8 cellular contexts compared by ENCODE assay signal in genomic region chr9:96383165-96383939, GRCh38. TPM values are rescaled to one million over a fixed set of nuclear protein-coding genes. Genes with fewer than 3 reads are reported as not detected.
A peak's percentile ranks its signal among the peaks of the same experiment; 100 is the strongest.
DNase-seq lines count a peak whose midpoint lies in the region; ATAC-seq and TF ChIP-seq lines count a peak whose summit lies in the region.

Gene SLC35D2, minus strand, starts transcription at chr9:96383711. Its CDS starts 77 bp downstream, at chr9:96383634.

- no peaks in the 10 kb centered on the region for H3K27me3 Mint-ChIP-seq in activated CD8-positive, alpha-beta T cell treated with anti-CD3 and anti-CD28 coated beads, Interleukin-2, amount 10 ng/mL, durations not matched to agents 7 days and 5 days (ENCODE audit: low read depth)

- H3K79me1 ChIP-seq in mesendoderm (ENCODE audit: low read length), result no peaks in the 10 kb centered on the region

- H3K56ac ChIP-seq in mesendoderm (ENCODE audit: low read length), result peak within 1 kb of the TSS; percentile 87

- H2BK5ac ChIP-seq in mesendoderm (ENCODE audit: low read length), result no peak within 1 kb of the TSS

- H3K27me3 ChIP-seq in mesendoderm (ENCODE audit: insufficient read depth, low read length, poor library complexity), result no peaks in the 10 kb centered on the region

- peaks cover 37% of the 10 kb centered on the region for H3K36me3 Mint-ChIP-seq in activated CD8-positive, alpha-beta T cell treated with anti-CD3 and anti-CD28 coated beads, Interleukin-2, amount 10 ng/mL, durations not matched to agents 7 days and 5 days (ENCODE audit: low read depth)

- WGBS in mesendoderm (ENCODE audit: extremely low coverage, insufficient coverage, low lambda C conversion rate), result no CpG with 5 or more reads among the region's 73 CpGs

- H3K4me3 ChIP-seq in epithelial cell of proximal tubule (ENCODE audit: low read depth, low read length), result peak within 1 kb of the TSS; percentile 58
- peak within 1 kb of the TSS; percentile 53 for H3K4me3 ChIP-seq in mesendoderm (ENCODE audit: low read length)

- no peaks in the 10 kb centered on the region for H3K9me3 ChIP-seq in ES-I3 (ENCODE audit: control insufficient read depth, insufficient read depth, low read length)

- no peaks in the 10 kb centered on the region for H3K36me3 ChIP-seq in ES-I3 (ENCODE audit: insufficient read depth, low read length)
- H3K36me3 ChIP-seq in mesendoderm (ENCODE audit: control insufficient read depth, insufficient read depth, low read length), result peaks cover 1% of the 10 kb centered on the region

- peaks cover 26% of the 10 kb centered on the region for H3K4me1 Mint-ChIP-seq in activated CD8-positive, alpha-beta T cell treated with anti-CD3 and anti-CD28 coated beads, Interleukin-2, amount 10 ng/mL, durations not matched to agents 7 days and 5 days (ENCODE audit: low read depth)

- CTCF ChIA-PET in activated CD8-positive, alpha-beta T cell treated with anti-CD3 and anti-CD28 coated beads, Interleukin-2, amount 10 ng/mL, durations not matched to agents 7 days and 5 days (lab: Charles Lee), result no interaction called here

- peak within 1 kb of the TSS; percentile 88 for H3K18ac ChIP-seq in mesendoderm (ENCODE audit: low read length)

- no peaks in the 10 kb centered on the region for H3K4me1 ChIP-seq in ES-I3 (ENCODE audit: insufficient read depth, low read length)
- H3K4me1 ChIP-seq in mesendoderm (ENCODE audit: control insufficient read depth, low read depth, low read length), result peaks cover 2% of the 10 kb centered on the region

- no peak within 1 kb of the TSS for H2BK120ac ChIP-seq in mesendoderm (ENCODE audit: low read depth, low read length)

- peak; percentile 54 for ATAC-seq in HG03066 (IDR thresholded peaks at IDR 0.05; ENCODE audit: low read depth, unreplicated experiment)
- peak; percentile 82 for ATAC-seq in activated CD8-positive, alpha-beta T cell treated with anti-CD3 and anti-CD28 coated beads, Interleukin-2, amount 10 ng/mL, durations not matched to agents 7 days and 5 days
- ATAC-seq in GM18868 (IDR thresholded peaks at IDR 0.05; ENCODE audit: unreplicated experiment), result no peak

- H3K9me3 Mint-ChIP-seq in activated CD8-positive, alpha-beta T cell treated with anti-CD3 and anti-CD28 coated beads, Interleukin-2, amount 10 ng/mL, durations not matched to agents 7 days and 5 days (ENCODE audit: insufficient read depth), result no peaks in the 10 kb centered on the region

- no peak within 1 kb of the TSS for H4K5ac ChIP-seq in mesendoderm (ENCODE audit: low read length)

- peak within 1 kb of the TSS; percentile 89 for H3K4me2 ChIP-seq in mesendoderm (ENCODE audit: low read length)

- peak within 1 kb of the TSS; percentile 61 for H3K9ac ChIP-seq in ES-I3 (ENCODE audit: low read depth, low read length)
- H3K9ac ChIP-seq in mesendoderm (ENCODE audit: low read length), result peak within 1 kb of the TSS; percentile 76

- TF ChIP-seq CTCF in epithelial cell of proximal tubule (conservative IDR thresholded peaks at IDR 0.05; ENCODE audit: low read depth, low read length), result no peak

- peak within 1 kb of the TSS; percentile 0 for H4K8ac ChIP-seq in mesendoderm (ENCODE audit: low read depth, low read length)

- H3K27ac Mint-ChIP-seq in activated CD8-positive, alpha-beta T cell treated with anti-CD3 and anti-CD28 coated beads, Interleukin-2, amount 10 ng/mL, durations not matched to agents 7 days and 5 days, result peak within 1 kb of the TSS; percentile 32

- no peak within 1 kb of the TSS for H2BK15ac ChIP-seq in mesendoderm (replicated peaks; ENCODE audit: low read depth)

- POLR2A ChIA-PET in activated CD8-positive, alpha-beta T cell treated with anti-CD3 and anti-CD28 coated beads, Interleukin-2, amount 10 ng/mL, durations not matched to agents 7 days and 5 days (lab: Charles Lee), result interaction anchor here (1.1 to 1.7 kb wide), 2 partner anchors 15 to 33 kb away, joined by 3 to 5 read pairs; no protein-coding TSS in a partner anchor

- DNase-seq in activated CD8-positive, alpha-beta T cell treated with anti-CD3 and anti-CD28 coated beads, Interleukin-2, amount 10 ng/mL, durations not matched to agents 7 days and 5 days, result no peak
- no peak for DNase-seq in epithelial cell of proximal tubule (ENCODE audit: low read depth)
- DNase-seq in mesendoderm, result peak; percentile 78
- DNase-seq in superior temporal gyrus (ENCODE audit: extremely low spot score), result peak; percentile 53
- no peak for DNase-seq in GM19240 (ENCODE audit: insufficient read length, low spot score)

- H3K23ac ChIP-seq in mesendoderm (ENCODE audit: low read length), result no peak within 1 kb of the TSS

- peak within 1 kb of the TSS; percentile 66 for H3K4me3 Mint-ChIP-seq in activated CD8-positive, alpha-beta T cell treated with anti-CD3 and anti-CD28 coated beads, Interleukin-2, amount 10 ng/mL, durations not matched to agents 7 days and 5 days

- peak within 1 kb of the TSS; percentile 41 for H3K27ac ChIP-seq in mesendoderm (ENCODE audit: low read depth, low read length)

- no peak within 1 kb of the TSS for H3K4ac ChIP-seq in mesendoderm (ENCODE audit: low read depth, low read length)

- no peaks in the 10 kb centered on the region for H3K79me2 ChIP-seq in mesendoderm (ENCODE audit: control insufficient read depth, insufficient read depth, low read length)

- no peak within 1 kb of the TSS for H2AK5ac ChIP-seq in mesendoderm (ENCODE audit: low read length)

RNA-seq across cellular contexts. Expression of gene SLC35D2, which starts in this region (rescaled TPM):
- 1 to 10 TPM; 4.2 to 4.3 TPM for total RNA-seq in activated CD8-positive, alpha-beta T cell treated with anti-CD3 and anti-CD28 coated beads, Interleukin-2, amount 10 ng/mL, durations not matched to agents 7 days and 5 days
- 43.8 and 45.8 TPM in 2 replicates for total RNA-seq in epithelial cell of proximal tubule
- polyA plus RNA-seq in mesendoderm (2013, experiment 1 of 2), result 12.7 TPM
- polyA plus RNA-seq in mesendoderm (2013, experiment 2 of 2), result 13.6 TPM

Comparison
In these comparisons a context has a peak if more than half of its experiments do, and no peak if none do; other contexts are left out.
1. DNase-seq: peak in mesendoderm (single experiment) and superior temporal gyrus (single experiment); none in activated CD8-positive, alpha-beta T cell treated with anti-CD3 and anti-CD28 coated beads, Interleukin-2, amount 10 ng/mL, durations not matched to agents 7 days and 5 days (single experiment), epithelial cell of proximal tubule (single experiment) and GM19240 (single experiment).